In the genomic region with DNA sequence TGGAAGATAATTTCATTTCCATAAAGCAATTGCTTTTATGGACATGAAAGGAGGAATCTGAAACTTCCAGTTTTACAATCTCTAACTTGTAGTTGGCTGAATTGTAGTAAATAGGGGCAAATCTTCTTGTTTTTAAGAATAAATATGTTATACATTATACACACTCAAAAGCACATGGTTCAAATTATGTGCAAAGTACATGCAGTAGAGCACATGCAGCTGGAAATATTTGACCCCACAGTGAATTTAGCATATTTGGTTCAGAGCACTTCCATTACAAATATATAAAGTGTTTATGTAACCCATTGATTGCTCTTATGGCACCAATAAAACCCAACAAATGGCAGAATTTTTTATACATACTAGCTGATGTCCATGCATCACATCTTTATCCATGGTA, we compare ENCODE assay signal across 27 cellular contexts.
"Had no signal": no experiment of that assay in that cellular context is flagged by ENCODE, and none has a peak within 500 bp of the region (broad histone marks: within the 10 kb centered on the region; RNA-seq: fewer than 3 reads in every experiment).

No MANE protein-coding gene starts in this region.

- H3K4me3 ChIP-seq: hepatocyte, lower lobe of right lung, neural progenitor cell, ovary, right atrium auricular region, skin epidermis, stomach, testis, thyroid gland, transverse colon, upper lobe of left lung, vagina had no signal

- H2AFZ ChIP-seq: hepatocyte, neural progenitor cell had no signal

- H3K4me2 ChIP-seq: hepatocyte, neural progenitor cell had no signal

- H3K27me3 Mint-ChIP-seq: progenitor cell of endocrine pancreas; stimulated activated naive B cell treated with anti-CD40 and anti-IgM and Interleukin-4, amounts not matched to agents 10 μg/mL and 1 μg/mL and 100 μg/mL, for 72 hours had no signal

- H3K9ac ChIP-seq: neural progenitor cell had no signal

- ATAC-seq: left cardiac atrium; left ventricle myocardium superior; lower lobe of right lung; natural killer cell; sciatic nerve; stimulated activated naive B cell treated with anti-CD40 and anti-IgM and Interleukin-4, amounts not matched to agents 10 μg/mL and 1 μg/mL and 100 μg/mL, for 72 hours; stimulated activated naive CD8-positive, alpha-beta T cell treated with anti-CD3 and anti-CD28 coated beads, Interleukin-15, Interleukin-2, amounts not matched to agents 100 U/mL and 50 U/mL, for 24 hours had no signal

- H3K36me3 Mint-ChIP-seq: natural killer cell; neural progenitor cell; stimulated activated naive B cell treated with anti-CD40 and anti-IgM and Interleukin-4, amounts not matched to agents 10 μg/mL and 1 μg/mL and 100 μg/mL, for 72 hours had no signal

- H3K27ac ChIP-seq: hepatocyte, lower lobe of right lung, neural progenitor cell, ovary, right atrium auricular region, skin epidermis, stomach, testis, thyroid gland, transverse colon, upper lobe of left lung, vagina had no signal

- H3K27ac Mint-ChIP-seq: natural killer cell; nephron progenitor cell; neural progenitor cell; progenitor cell of endocrine pancreas; stimulated activated naive B cell treated with anti-CD40 and anti-IgM and Interleukin-4, amounts not matched to agents 10 μg/mL and 1 μg/mL and 100 μg/mL, for 72 hours had no signal

- H3K79me2 ChIP-seq: hepatocyte had no signal

- H3K9me3 ChIP-seq: lower lobe of right lung, ovary, right atrium auricular region, stomach, testis, thyroid gland, transverse colon, upper lobe of left lung, vagina had no signal

- DNase-seq: kidney glomerular epithelial cell; left cardiac atrium; left ventricle myocardium superior; lower lobe of right lung; mammary epithelial cell; mesenchymal stem cell; natural killer cell; nephron progenitor cell; ovary; stimulated activated CD4-positive, alpha-beta T cell treated with anti-CD3 and anti-CD28 coated beads, Interleukin-12 subunit alpha, Interleukin-12 subunit beta, amount 100 ng/mL, for 4 hours; stimulated activated CD4-positive, alpha-beta T cell treated with anti-CD3 and anti-CD28 coated beads, Interleukin-15, amount 100 ng/mL, for 24 hours; stimulated activated CD4-positive, alpha-beta T cell treated with anti-CD3 and anti-CD28 coated beads, Interleukin-2, amount 100 ng/mL, for 24 hours; stimulated activated CD4-positive, alpha-beta T cell treated with anti-CD3 and anti-CD28 coated beads, Interleukin-4, amount 100 ng/mL, for 1 hour; stimulated activated naive B cell treated with anti-CD40 and anti-IgM and Interleukin-4, amounts not matched to agents 10 μg/mL and 1 μg/mL and 100 μg/mL, for 72 hours; stimulated activated naive CD8-positive, alpha-beta T cell treated with anti-CD3 and anti-CD28 coated beads, Interleukin-15, Interleukin-2, amounts not matched to agents 100 U/mL and 50 U/mL, for 24 hours; stomach; testis; thyroid gland; transverse colon; upper lobe of left lung had no signal

- H3K27me3 ChIP-seq: hepatocyte, neural progenitor cell, ovary, right atrium auricular region, stomach, testis, thyroid gland, transverse colon, upper lobe of left lung, vagina had no signal

- H3K4me1 Mint-ChIP-seq: natural killer cell; neural progenitor cell; stimulated activated naive B cell treated with anti-CD40 and anti-IgM and Interleukin-4, amounts not matched to agents 10 μg/mL and 1 μg/mL and 100 μg/mL, for 72 hours had no signal

- H3K9me3 Mint-ChIP-seq: natural killer cell, neural progenitor cell had no signal

- H3K4me3 Mint-ChIP-seq: natural killer cell; nephron progenitor cell; neural progenitor cell; stimulated activated naive B cell treated with anti-CD40 and anti-IgM and Interleukin-4, amounts not matched to agents 10 μg/mL and 1 μg/mL and 100 μg/mL, for 72 hours had no signal

- H3K4me1 ChIP-seq: lower lobe of right lung, neural progenitor cell, right atrium auricular region, stomach, testis, thyroid gland, transverse colon, upper lobe of left lung, vagina had no signal

- H3K36me3 ChIP-seq: lower lobe of right lung, neural progenitor cell, ovary, right atrium auricular region, stomach, thyroid gland, transverse colon, upper lobe of left lung, vagina had no signal
